20 cellular contexts compared by ENCODE assay signal in genomic region chr20:63680427-63680826, GRCh38. TPM values are rescaled to one million over a fixed set of nuclear protein-coding genes. Genes with fewer than 3 reads are reported as not detected.
A peak's percentile ranks its signal among the peaks of the same experiment; 100 is the strongest.
DNase-seq lines count a peak whose midpoint lies in the region; ATAC-seq, FAIRE-seq and TF ChIP-seq lines count a peak whose summit lies in the region.
"Had no signal": no experiment of that assay in that cellular context is flagged by ENCODE, and none has a peak within 500 bp of the region (broad histone marks: within the 10 kb centered on the region; RNA-seq: fewer than 3 reads in every experiment).

No MANE protein-coding gene starts in this region.

- H3K27me3 ChIP-seq in RWPE2 (ENCODE audit: insufficient read depth, poor library complexity, severe bottlenecking) (no peaks in the 10 kb centered on the region), mesenchymal stem cell (ENCODE audit: control insufficient read depth in 1 of 2, insufficient read depth in 1 of 2, low read length in 2 of 2) (no peaks in the 10 kb centered on the region)
- H3K27me3 ChIP-seq: SJSA1 had no signal

- TF ChIP-seq CTCF in RWPE2 (IDR thresholded peaks at IDR 0.05; ENCODE audit: poor library complexity, severe bottlenecking) = no peak
- no peak for TF ChIP-seq CTCF in GM10248 (IDR thresholded peaks at IDR 0.05; ENCODE audit: control extremely low read depth, extremely low read depth, low read depth, missing control alignments)

- H3K4me3 ChIP-seq in RWPE2 (ENCODE audit: severe bottlenecking) (no peak overlapping the region), mesenchymal stem cell (ENCODE audit: insufficient read depth in 1 of 2, low read depth in 1 of 2, low read length in 2 of 2) (no peak overlapping the region)
- H3K4me3 ChIP-seq: A549, GM23248, SJSA1 had no signal

- no peak overlapping the region for H3K14ac ChIP-seq in mesenchymal stem cell (ENCODE audit: low read length in 2 of 2)

- no peak overlapping the region for H3K18ac ChIP-seq in mesenchymal stem cell (ENCODE audit: low read depth in 1 of 2, low read length in 2 of 2)

- DNase-seq in HTR-8/SVneo (ENCODE audit: insufficient read length, low spot score) (no peak), RWPE2 (ENCODE audit: low spot score) (peak; percentile 90), mesenchymal stem cell (no peak), GM10248 (ENCODE audit: extremely low spot score) (no peak), NCI-H510A treated with DMSO at 0.1 percent for 48 hours (lab: John Stamatoyannopoulos, UW) (no peak)
- DNase-seq: COR-L47, DMS 273 treated with DMSO at 0.1 percent for 48 hours, DMS79 treated with DMSO at 0.1 percent for 48 hours, GM23248, H9, NCI-H1105, NCI-H146, NCI-H2029, NCI-H2227 treated with DMSO at 0.1 percent for 48 hours, NCI-H510A, NCI-H748 treated with DMSO at 0.1 percent for 48 hours had no signal

- POLR2A ChIA-PET in GM10248 (lab: Yijun Ruan, JAX) = no interaction called here

- H3K4me2 ChIP-seq in mesenchymal stem cell (ENCODE audit: low read length, poor library complexity, severe bottlenecking) = no peak overlapping the region
- H3K4me2 ChIP-seq: A549 had no signal

- H2BK120ac ChIP-seq in mesenchymal stem cell (ENCODE audit: low read depth, low read length) = no peak overlapping the region

- CTCF ChIA-PET in GM10248 (lab: Yijun Ruan, JAX) = no interaction called here

- H4K8ac ChIP-seq in mesenchymal stem cell (ENCODE audit: low read length) = no peak overlapping the region

- H3K4ac ChIP-seq in mesenchymal stem cell (ENCODE audit: low read depth in 1 of 2, low read length in 2 of 2) = no peak overlapping the region

- peak overlapping the region in 1 of 2 experiments; percentile 30 for H2BK12ac ChIP-seq in mesenchymal stem cell (ENCODE audit: low read length in 2 of 2)

- peaks cover 3% of the 10 kb centered on the region for H3K79me1 ChIP-seq in mesenchymal stem cell (replicated peaks; ENCODE audit: low read length, poor library complexity, severe bottlenecking)

- H3K27ac ChIP-seq in RWPE2 (ENCODE audit: poor library complexity, severe bottlenecking) (peak overlapping the region; percentile 96), mesenchymal stem cell (ENCODE audit: low read length, poor library complexity, severe bottlenecking) (no peak overlapping the region)
- H3K27ac ChIP-seq: GM23248, HL-60, SJSA1 had no signal

- FAIRE-seq in HTR-8/SVneo (lab: Jason Lieb, UNC) = peak; percentile 16
- FAIRE-seq: A549, GM12891 had no signal

- no peak overlapping the region for H2AFZ ChIP-seq in mesenchymal stem cell (ENCODE audit: low read depth, low read length)
- H2AFZ ChIP-seq: GM23248 had no signal

- WGBS in mesenchymal stem cell = 96% methylated on average over 12 of the region's 13 CpGs

- no peak overlapping the region for H4K91ac ChIP-seq in mesenchymal stem cell (ENCODE audit: low read length)

- H3K9me3 ChIP-seq in RWPE2 (ENCODE audit: severe bottlenecking) (no peaks in the 10 kb centered on the region), mesenchymal stem cell (ENCODE audit: control insufficient read depth, low read length) (no peaks in the 10 kb centered on the region)
- H3K9me3 ChIP-seq: A549, SJSA1 had no signal

- H3K36me3 ChIP-seq in RWPE2 (ENCODE audit: low read depth) = peaks cover 47% of the 10 kb centered on the region
- H3K36me3 ChIP-seq in mesenchymal stem cell (ENCODE audit: control insufficient read depth in 1 of 2, insufficient read depth in 2 of 2, low read depth in 1 of 2, low read length in 2 of 2) = peaks cover 44 to 56% of the 10 kb centered on the region in 2 experiments

- ATAC-seq in RWPE2 (ENCODE audit: low read depth) = no peak
- ATAC-seq: A549 had no signal

- peaks cover 26% of the 10 kb centered on the region for H3K4me1 ChIP-seq in RWPE2 (ENCODE audit: insufficient read depth, poor library complexity, severe bottlenecking)
- H3K4me1 ChIP-seq in mesenchymal stem cell (ENCODE audit: control insufficient read depth, insufficient read depth, low read depth, low read length) = peaks cover 27% of the 10 kb centered on the region

- H3K9ac ChIP-seq in mesenchymal stem cell (ENCODE audit: low read length) = no peak overlapping the region
- H3K9ac ChIP-seq: GM23248 had no signal

- no peak overlapping the region for H2BK5ac ChIP-seq in mesenchymal stem cell (ENCODE audit: low read depth, low read length, poor library complexity, severe bottlenecking)

- peak overlapping the region; percentile 37 for H2BK15ac ChIP-seq in mesenchymal stem cell (ENCODE audit: low read depth, poor library complexity, severe bottlenecking)

- no peak overlapping the region for H3K23ac ChIP-seq in mesenchymal stem cell (ENCODE audit: low read length in 2 of 2)

- H2AK5ac ChIP-seq in mesenchymal stem cell (ENCODE audit: low read length, severe bottlenecking) = no peak overlapping the region

RNA-seq across cellular contexts. Expression of gene TNFRSF6B, which starts 16.0 kb away (rescaled TPM):
- 23.7 TPM for polyA plus RNA-seq in mesenchymal stem cell (2013, experiment 1 of 2)
- 23.9 TPM for polyA plus RNA-seq in mesenchymal stem cell (2013, experiment 2 of 2)

RNA-seq across cellular contexts. Expression of gene RTEL1, which starts 22.3 kb away (rescaled TPM):
- 9.2 TPM for polyA plus RNA-seq in mesenchymal stem cell (2013, experiment 1 of 2)
- 9.3 TPM for polyA plus RNA-seq in mesenchymal stem cell (2013, experiment 2 of 2)

RNA-seq across cellular contexts. Expression of gene STMN3, which starts 27.2 kb away (rescaled TPM):
- 11.7 TPM for polyA plus RNA-seq in mesenchymal stem cell (2013, experiment 1 of 2)
- 12.0 TPM for polyA plus RNA-seq in mesenchymal stem cell (2013, experiment 2 of 2)

RNA-seq across cellular contexts. Expression of gene ARFRP1, which starts 27.3 kb away (rescaled TPM):
- 13.5 TPM for polyA plus RNA-seq in mesenchymal stem cell (2013, experiment 1 of 2)
- 14.0 TPM for polyA plus RNA-seq in mesenchymal stem cell (2013, experiment 2 of 2)

RNA-seq across cellular contexts. Expression of gene ZGPAT, which starts 27.4 kb away (rescaled TPM):
- 11.5 TPM for polyA plus RNA-seq in mesenchymal stem cell (2013, experiment 1 of 2)
- polyA plus RNA-seq in mesenchymal stem cell (2013, experiment 2 of 2) = 11.8 TPM
